16 cellular contexts compared by ENCODE assay signal in genomic region chr12:40794087-40794486, GRCh38.
A peak's percentile ranks its signal among the peaks of the same experiment; 100 is the strongest.
DNase-seq lines count a peak whose midpoint lies in the region; ATAC-seq and TF ChIP-seq lines count a peak whose summit lies in the region.
"Had no signal": no experiment of that assay in that cellular context is flagged by ENCODE, and none has a peak within 500 bp of the region (broad histone marks: within the 10 kb centered on the region; RNA-seq: fewer than 3 reads in every experiment).

No MANE protein-coding gene starts in this region.

- H3K27me3 ChIP-seq in tibial nerve, result no peaks in the 10 kb centered on the region
- H3K27me3 ChIP-seq in tibial artery, result no peaks in the 10 kb centered on the region
- H3K27me3 ChIP-seq: BLaER1 treated with 17β-estradiol and CSF1 and Interleukin-3, amounts not matched to agents 10 nM and 100 nM had no signal

- peak in 1 of 2 donors; percentile 21 for TF ChIP-seq EP300 in tibial nerve (IDR thresholded peaks at IDR 0.05)

- H3K27ac ChIP-seq in tibial nerve (peak overlapping the region in 3 of 4 donors; percentile 36 to 79 (median 70)), tibial artery (no peak overlapping the region)
- H3K27ac ChIP-seq: BLaER1 treated with 17β-estradiol and CSF1 and Interleukin-3, amounts not matched to agents 10 nM and 100 nM; HL-60 had no signal

- no peaks in the 10 kb centered on the region for H3K4me1 Mint-ChIP-seq in stimulated activated naive B cell treated with anti-CD40 and anti-IgM and Interleukin-4, amounts not matched to agents 10 μg/mL and 1 μg/mL and 100 μg/mL, for 72 hours
- H3K4me1 Mint-ChIP-seq: CD4-positive, CD25-positive, alpha-beta regulatory T cell had no signal

- no peaks in the 10 kb centered on the region for H3K36me3 Mint-ChIP-seq in stimulated activated naive B cell treated with anti-CD40 and anti-IgM and Interleukin-4, amounts not matched to agents 10 μg/mL and 1 μg/mL and 100 μg/mL, for 72 hours
- H3K36me3 Mint-ChIP-seq: CD4-positive, CD25-positive, alpha-beta regulatory T cell had no signal

- H3K9me3 ChIP-seq in tibial nerve, result no peaks in the 10 kb centered on the region
- no peaks in the 10 kb centered on the region for H3K9me3 ChIP-seq in tibial artery
- H3K9me3 ChIP-seq: BLaER1 treated with 17β-estradiol and CSF1 and Interleukin-3, amounts not matched to agents 10 nM and 100 nM had no signal

- H3K36me3 ChIP-seq in tibial nerve (no peaks in the 10 kb centered on the region), tibial artery (no peaks in the 10 kb centered on the region)
- H3K36me3 ChIP-seq: BLaER1 treated with 17β-estradiol and CSF1 and Interleukin-3, amounts not matched to agents 10 nM and 100 nM had no signal

- H3K4me1 ChIP-seq in tibial nerve (peaks cover 0 to 38% (median 5%) of the 10 kb centered on the region in 4 donors), tibial artery (no peaks in the 10 kb centered on the region)
- H3K4me1 ChIP-seq: BLaER1 treated with 17β-estradiol and CSF1 and Interleukin-3, amounts not matched to agents 10 nM and 100 nM had no signal

- H3K27me3 Mint-ChIP-seq in stimulated activated naive B cell treated with anti-CD40 and anti-IgM and Interleukin-4, amounts not matched to agents 10 μg/mL and 1 μg/mL and 100 μg/mL, for 72 hours, result no peaks in the 10 kb centered on the region
- H3K27me3 Mint-ChIP-seq: CD4-positive, CD25-positive, alpha-beta regulatory T cell had no signal

- TF ChIP-seq CTCF in tibial nerve (IDR thresholded peaks at IDR 0.05), result no peak
- TF ChIP-seq CTCF in tibial artery (IDR thresholded peaks at IDR 0.05), result no peak

- no peak for TF ChIP-seq POLR2A in tibial nerve (IDR thresholded peaks at IDR 0.05)

- DNase-seq in NCI-H1048 (lab: John Stamatoyannopoulos, UW) (peak; percentile 50), SW480 (ENCODE audit: low spot score) (peak; percentile 36), midbrain (lab: John Stamatoyannopoulos, UW) (peak; percentile 58), tibial nerve (ENCODE audit: low spot score in 2 of 2) (no peak), SKM-1 (lab: John Stamatoyannopoulos, UW; ENCODE audit: unreplicated experiment) (no peak), tibial artery (no peak)
- DNase-seq in stimulated activated naive B cell treated with anti-CD40 and anti-IgM and Interleukin-4, amounts not matched to agents 10 μg/mL and 1 μg/mL and 100 μg/mL, for 72 hours, result no peak
- DNase-seq: AML-193; Calu3; CD4-positive, CD25-positive, alpha-beta regulatory T cell; DMS 273 treated with DMSO at 0.1 percent for 48 hours; DMS79 had no signal

- H3K4me3 ChIP-seq in tibial nerve (no peak overlapping the region), tibial artery (no peak overlapping the region)
- H3K4me3 ChIP-seq: BLaER1 treated with 17β-estradiol and CSF1 and Interleukin-3, amounts not matched to agents 10 nM and 100 nM had no signal

- H3K27ac Mint-ChIP-seq in stimulated activated naive B cell treated with anti-CD40 and anti-IgM and Interleukin-4, amounts not matched to agents 10 μg/mL and 1 μg/mL and 100 μg/mL, for 72 hours, result no peak overlapping the region
- H3K27ac Mint-ChIP-seq: CD4-positive, CD25-positive, alpha-beta regulatory T cell had no signal

- H3K9me3 Mint-ChIP-seq in stimulated activated naive B cell treated with anti-CD40 and anti-IgM and Interleukin-4, amounts not matched to agents 10 μg/mL and 1 μg/mL and 100 μg/mL, for 72 hours, result peaks cover 0 to 2% of the 10 kb centered on the region in 2 donors

- H3K4me3 Mint-ChIP-seq in stimulated activated naive B cell treated with anti-CD40 and anti-IgM and Interleukin-4, amounts not matched to agents 10 μg/mL and 1 μg/mL and 100 μg/mL, for 72 hours, result no peak overlapping the region
- H3K4me3 Mint-ChIP-seq: CD4-positive, CD25-positive, alpha-beta regulatory T cell had no signal

- ATAC-seq in GM19455 (IDR thresholded peaks at IDR 0.05; ENCODE audit: unreplicated experiment), result no peak
- ATAC-seq in stimulated activated naive B cell treated with anti-CD40 and anti-IgM and Interleukin-4, amounts not matched to agents 10 μg/mL and 1 μg/mL and 100 μg/mL, for 72 hours (replicated peaks), result no peak
- ATAC-seq: HCT116 had no signal

- intact Hi-C loops in tibial artery (cut with DNase I; ENCODE audit: low total_unique reads), result no loop called here

Comparison
In these comparisons a context has a peak if more than half of its experiments do, and no peak if none do; other contexts are left out.
1. DNase-seq: peak in NCI-H1048 (single experiment), SW480 (single experiment) and midbrain (single experiment); none in tibial nerve (0 of 2), SKM-1 (single experiment), tibial artery (0 of 2) and stimulated activated naive B cell treated with anti-CD40 and anti-IgM and Interleukin-4, amounts not matched to agents 10 μg/mL and 1 μg/mL and 100 μg/mL, for 72 hours (single experiment).
2. H3K27ac ChIP-seq: peak in tibial nerve (3 of 4); none in tibial artery (0 of 2).